In genomic region chr11:108624196-108624925, GRCh38 we compare ENCODE assay signal across 23 cellular contexts. TPM values are rescaled to one million over a fixed set of nuclear protein-coding genes. Genes with fewer than 3 reads are reported as not detected.
DNase-seq lines count a peak whose midpoint lies in the region; ATAC-seq, FAIRE-seq and TF ChIP-seq lines count a peak whose summit lies in the region.
"Had no signal": no experiment of that assay in that cellular context is flagged by ENCODE, and none has a peak within 500 bp of the region (broad histone marks: within the 10 kb centered on the region; RNA-seq: fewer than 3 reads in every experiment).

No MANE protein-coding gene starts in this region.

- POLR2A ChIA-PET in PC-3 (lab: Charles Lee; ENCODE audit: unreplicated experiment) = interaction anchor here (0.5 kb wide), 1 partner anchor 195 kb away, joined by 5 read pairs; no protein-coding TSS in a partner anchor

- H3K4me2 ChIP-seq in PC-3 (ENCODE audit: low read length) = no peak overlapping the region

- H3K27ac Mint-ChIP-seq in activated T-cell treated with anti-CD3 and anti-CD28 coated beads, Interleukin-2, amount 50 U/mL, for 24 hours = peak overlapping the region; percentile 0
- H3K27ac Mint-ChIP-seq in T-helper 2 cell treated with Interferon-gamma antibody and Interleukin-4, amounts not matched to agents 5 μg/mL and 100 μg/mL, for 36 hours = no peak overlapping the region
- H3K27ac Mint-ChIP-seq in endodermal cell = no peak overlapping the region
- H3K27ac Mint-ChIP-seq: activated naive CD4-positive, alpha-beta T cell treated with anti-CD3 and anti-CD28 coated beads for 36 hours; B cell had no signal

- H3F3A ChIP-seq in PC-3 (ENCODE audit: low read length, unreplicated experiment) = peaks cover 4% of the 10 kb centered on the region

- 90 to 100% methylated on average over 2 to 5 of the region's 5 CpGs for WGBS in endodermal cell (ENCODE audit: insufficient coverage in 1 of 2, insufficient read length in 1 of 2), 2 experiments
- 42 to 61% (median 58%) methylated on average over 5 of the region's 5 CpGs for WGBS in small intestine, 3 donors

- CTCF ChIA-PET in PC-3 (lab: Charles Lee) = no interaction called here

- peaks cover 27% of the 10 kb centered on the region for H3K4me1 Mint-ChIP-seq in activated T-cell treated with anti-CD3 and anti-CD28 coated beads, Interleukin-2, amount 50 U/mL, for 24 hours (ENCODE audit: low read depth)
- peaks cover 20% of the 10 kb centered on the region for H3K4me1 Mint-ChIP-seq in T-helper 2 cell treated with Interferon-gamma antibody and Interleukin-4, amounts not matched to agents 5 μg/mL and 100 μg/mL, for 36 hours (ENCODE audit: low read depth)
- peaks cover 21% of the 10 kb centered on the region for H3K4me1 Mint-ChIP-seq in endodermal cell
- H3K4me1 Mint-ChIP-seq: B cell had no signal

- H3K36me3 ChIP-seq in endodermal cell (ENCODE audit: control insufficient read depth, insufficient read depth, low read length) = no peaks in the 10 kb centered on the region
- no peaks in the 10 kb centered on the region for H3K36me3 ChIP-seq in small intestine (ENCODE audit: control insufficient read depth in 2 of 2, insufficient read depth in 2 of 2, low read length in 2 of 2)
- H3K36me3 ChIP-seq in ascending aorta = no peaks in the 10 kb centered on the region
- H3K36me3 ChIP-seq in PC-3 (ENCODE audit: low read depth, low read length) = no peaks in the 10 kb centered on the region
- H3K36me3 ChIP-seq: heart left ventricle, neutrophil, uterus had no signal

- ATAC-seq in HG03469 (IDR thresholded peaks at IDR 0.05; ENCODE audit: unreplicated experiment) (no peak), PC-3 (no peak)
- ATAC-seq: heart left ventricle had no signal

- no peak overlapping the region for H3K27ac ChIP-seq in endodermal cell (ENCODE audit: low read depth, low read length)
- H3K27ac ChIP-seq in small intestine (ENCODE audit: low read depth in 1 of 2, low read length in 1 of 2) = no peak overlapping the region
- H3K27ac ChIP-seq in ascending aorta = no peak overlapping the region
- no peak overlapping the region for H3K27ac ChIP-seq in PC-3 (ENCODE audit: low read length)
- H3K27ac ChIP-seq: heart left ventricle, neutrophil, uterus had no signal

- H3K4me3 Mint-ChIP-seq in activated T-cell treated with anti-CD3 and anti-CD28 coated beads, Interleukin-2, amount 50 U/mL, for 24 hours = no peak overlapping the region
- H3K4me3 Mint-ChIP-seq in T-helper 2 cell treated with Interferon-gamma antibody and Interleukin-4, amounts not matched to agents 5 μg/mL and 100 μg/mL, for 36 hours = peak overlapping the region; percentile 52
- H3K4me3 Mint-ChIP-seq in endodermal cell = no peak overlapping the region
- H3K4me3 Mint-ChIP-seq: activated naive CD4-positive, alpha-beta T cell treated with anti-CD3 and anti-CD28 coated beads for 36 hours; B cell had no signal

- TF ChIP-seq CTCF in endodermal cell (conservative IDR thresholded peaks at IDR 0.05) (no peak), ascending aorta (IDR thresholded peaks at IDR 0.05) (no peak), PC-3 (conservative IDR thresholded peaks at IDR 0.05; ENCODE audit: low read depth, low read length) (no peak)

- H3K27me3 ChIP-seq in endodermal cell (ENCODE audit: control insufficient read depth, insufficient read depth, low read length, poor library complexity, severe bottlenecking) (no peaks in the 10 kb centered on the region), small intestine (ENCODE audit: control insufficient read depth in 2 of 2, insufficient read depth in 2 of 2, low read length in 2 of 2) (no peaks in the 10 kb centered on the region), ascending aorta (no peaks in the 10 kb centered on the region), PC-3 (ENCODE audit: low read length) (no peaks in the 10 kb centered on the region)
- H3K27me3 ChIP-seq: heart left ventricle, neutrophil, uterus had no signal

- no TSS peak for BruUV-seq in PC-3 (replicated peaks; lab: Mats Ljungman, UMichigan)

- H3K36me3 Mint-ChIP-seq in activated T-cell treated with anti-CD3 and anti-CD28 coated beads, Interleukin-2, amount 50 U/mL, for 24 hours (ENCODE audit: low read depth) = no peaks in the 10 kb centered on the region
- no peaks in the 10 kb centered on the region for H3K36me3 Mint-ChIP-seq in T-helper 2 cell treated with Interferon-gamma antibody and Interleukin-4, amounts not matched to agents 5 μg/mL and 100 μg/mL, for 36 hours (ENCODE audit: low read depth)
- no peaks in the 10 kb centered on the region for H3K36me3 Mint-ChIP-seq in endodermal cell (ENCODE audit: low read depth)

- H4K20me1 ChIP-seq in PC-3 (ENCODE audit: low read length) = no peaks in the 10 kb centered on the region

- no peak overlapping the region for H3K9ac ChIP-seq in endodermal cell (ENCODE audit: extremely low read depth, low read length, poor library complexity, severe bottlenecking)
- H3K9ac ChIP-seq in PC-3 (ENCODE audit: low read length) = no peak overlapping the region

- peaks cover 25% of the 10 kb centered on the region for H3K27me3 Mint-ChIP-seq in activated T-cell treated with anti-CD3 and anti-CD28 coated beads, Interleukin-2, amount 50 U/mL, for 24 hours
- peaks cover 25% of the 10 kb centered on the region for H3K27me3 Mint-ChIP-seq in T-helper 2 cell treated with Interferon-gamma antibody and Interleukin-4, amounts not matched to agents 5 μg/mL and 100 μg/mL, for 36 hours (ENCODE audit: low read depth)
- no peaks in the 10 kb centered on the region for H3K27me3 Mint-ChIP-seq in endodermal cell (ENCODE audit: insufficient read depth)

- no peaks in the 10 kb centered on the region for H3K9me2 ChIP-seq in PC-3 (replicated peaks; ENCODE audit: low read length)

- H3K4me3 ChIP-seq in endodermal cell (ENCODE audit: low read length) (peak overlapping the region; percentile 3), small intestine (ENCODE audit: low read depth in 1 of 2, low read length in 2 of 2) (no peak overlapping the region), ascending aorta (no peak overlapping the region), PC-3 (ENCODE audit: low read length) (no peak overlapping the region)
- H3K4me3 ChIP-seq: heart left ventricle, uterus had no signal

- no peaks in the 10 kb centered on the region for H3K9me3 Mint-ChIP-seq in activated T-cell treated with anti-CD3 and anti-CD28 coated beads, Interleukin-2, amount 50 U/mL, for 24 hours
- H3K9me3 Mint-ChIP-seq in T-helper 2 cell treated with Interferon-gamma antibody and Interleukin-4, amounts not matched to agents 5 μg/mL and 100 μg/mL, for 36 hours = no peaks in the 10 kb centered on the region
- H3K9me3 Mint-ChIP-seq in endodermal cell = peaks cover 23% of the 10 kb centered on the region
- H3K9me3 Mint-ChIP-seq: activated naive CD4-positive, alpha-beta T cell treated with anti-CD3 and anti-CD28 coated beads for 36 hours had no signal

- peaks cover 25% of the 10 kb centered on the region for H3K9me3 ChIP-seq in endodermal cell (ENCODE audit: control insufficient read depth, low read length)
- H3K9me3 ChIP-seq in small intestine (ENCODE audit: control insufficient read depth, low read depth) = peaks cover under 1% of the 10 kb centered on the region
- H3K9me3 ChIP-seq in ascending aorta = no peaks in the 10 kb centered on the region
- H3K9me3 ChIP-seq in PC-3 (ENCODE audit: low read length) = no peaks in the 10 kb centered on the region
- H3K9me3 ChIP-seq: uterus had no signal

- intact Hi-C loops in ascending aorta (cut with DNase I) = no loop called here
- intact Hi-C loops in PC-3 (cut with micrococcal nuclease) = no loop called here

- no peak for FAIRE-seq in small intestine (lab: Jason Lieb, UNC)
- FAIRE-seq: A204.1 had no signal

- DNase-seq in activated T-cell treated with anti-CD3 and anti-CD28 coated beads, Interleukin-2, amount 50 U/mL, for 24 hours = no peak
- no peak for DNase-seq in activated T-cell treated with anti-CD3 and anti-CD28 coated beads for 4 hours
- DNase-seq in T-helper 2 cell treated with Interferon-gamma antibody and Interleukin-4, amounts not matched to agents 5 μg/mL and 100 μg/mL, for 36 hours (ENCODE audit: low spot score) = peak; percentile 27
- no peak for DNase-seq in endodermal cell
- peak; percentile 37 for DNase-seq in small intestine
- DNase-seq in ascending aorta (ENCODE audit: low spot score in 2 of 2) = no peak
- DNase-seq in PC-3 = no peak
- DNase-seq: activated CD8-positive, alpha-beta memory T cell treated with anti-CD3 and anti-CD28 coated beads, Interleukin-2, amount 50 U/mL, for 48 hours; activated naive CD4-positive, alpha-beta T cell treated with anti-CD3 and anti-CD28 coated beads for 36 hours; aorta; caudate nucleus; GDM1; heart left ventricle; NCI-H1092; NCI-H187; NCI-H526; stimulated activated CD4-positive, alpha-beta T cell treated with anti-CD3 and anti-CD28 coated beads, Interleukin-1b, Interleukin-23, amount 100 ng/mL, for 48 hours; T-helper 1 cell; uterus had no signal

- H3K4me1 ChIP-seq in endodermal cell (ENCODE audit: control insufficient read depth, insufficient read depth, low read length) = peaks cover 7% of the 10 kb centered on the region
- no peaks in the 10 kb centered on the region for H3K4me1 ChIP-seq in small intestine (ENCODE audit: control insufficient read depth in 2 of 2, insufficient read depth in 1 of 2, low read depth in 1 of 2, low read length in 1 of 2)
- H3K4me1 ChIP-seq in ascending aorta = no peaks in the 10 kb centered on the region
- H3K4me1 ChIP-seq in PC-3 (ENCODE audit: insufficient read depth, low read length) = peaks cover 31% of the 10 kb centered on the region
- H3K4me1 ChIP-seq: heart left ventricle, uterus had no signal

- H2AFZ ChIP-seq in PC-3 (ENCODE audit: low read length) = no peak overlapping the region

- no peaks in the 10 kb centered on the region for H3K79me2 ChIP-seq in PC-3 (ENCODE audit: low read length)

RNA-seq across cellular contexts. Expression of gene EXPH5, which starts 30.8 kb away (rescaled TPM):
- total RNA-seq in endodermal cell (1 to 10 TPM; 4.8 to 6.4 TPM), ascending aorta (1.1 TPM), PC-3 (2014; rRNA removed) (13.5 and 14.1 TPM in 2 replicates)
- 0.78 TPM for polyA plus RNA-seq in endodermal cell (2013, experiment 1 of 2)
- polyA plus RNA-seq in endodermal cell (2013, experiment 2 of 2) = 0.99 TPM
- under 1 TPM; 0.22 to 0.94 (median 0.27) TPM for polyA plus RNA-seq in small intestine

RNA-seq across cellular contexts. Expression of gene DDX10, which starts 40.5 kb away (rescaled TPM):
- 10 to 100 TPM; 31.1 to 32.7 TPM for total RNA-seq in endodermal cell
- polyA plus RNA-seq in endodermal cell (2013, experiment 1 of 2) = 30.5 TPM
- polyA plus RNA-seq in endodermal cell (2013, experiment 2 of 2) = 27.7 TPM
- 10 to 100 TPM in 1 of 3 donors, 1 to 10 TPM in 2; 7.3 to 22.0 (median 8.5) TPM for polyA plus RNA-seq in small intestine
- 21.9 TPM for total RNA-seq in ascending aorta
- total RNA-seq in PC-3 (2014; rRNA removed) = 55.2 and 73.0 TPM in 2 replicates

Comparison
In these comparisons a context has a peak if more than half of its experiments do, and no peak if none do; other contexts are left out.
1. DNase-seq: peak in T-helper 2 cell treated with Interferon-gamma antibody and Interleukin-4, amounts not matched to agents 5 μg/mL and 100 μg/mL, for 36 hours (single experiment) and small intestine (single experiment); none in activated T-cell treated with anti-CD3 and anti-CD28 coated beads, Interleukin-2, amount 50 U/mL, for 24 hours (single experiment), activated T-cell treated with anti-CD3 and anti-CD28 coated beads for 4 hours (single experiment), endodermal cell (single experiment), ascending aorta (0 of 2) and PC-3 (single experiment).